ENCODE assay signal across 16 cellular contexts in genomic region chr5:8060235-8061139, GRCh38.
DNase-seq lines count a peak whose midpoint lies in the region; ATAC-seq and TF ChIP-seq lines count a peak whose summit lies in the region.
"Had no signal": no experiment of that assay in that cellular context is flagged by ENCODE, and none has a peak within 500 bp of the region (broad histone marks: within the 10 kb centered on the region; RNA-seq: fewer than 3 reads in every experiment).

No MANE protein-coding gene starts in this region.

- ATAC-seq in stimulated activated naive B cell treated with anti-CD40 and anti-IgM and Interleukin-4, amounts not matched to agents 10 μg/mL and 1 μg/mL and 100 μg/mL, for 72 hours (replicated peaks), result peak; percentile 64 to 81
- ATAC-seq in GM18502 (IDR thresholded peaks at IDR 0.05; ENCODE audit: poor library complexity, unreplicated experiment), result no peak
- no peak for ATAC-seq in GM21360 (IDR thresholded peaks at IDR 0.05; ENCODE audit: unreplicated experiment)
- ATAC-seq: activated naive CD4-positive, alpha-beta T cell treated with anti-CD3 and anti-CD28 coated beads, Interleukin-2, amount 50 U/mL, for 72 hours; esophagus mucosa had no signal

- peak overlapping the region; percentile 68 for H3K4me3 Mint-ChIP-seq in glutamatergic neuron (ENCODE audit: unreplicated experiment)
- no peak overlapping the region for H3K4me3 Mint-ChIP-seq in stimulated activated naive B cell treated with anti-CD40 and anti-IgM and Interleukin-4, amounts not matched to agents 10 μg/mL and 1 μg/mL and 100 μg/mL, for 72 hours

- no peak for TF ChIP-seq CTCF in glutamatergic neuron (IDR thresholded peaks at IDR 0.05; ENCODE audit: partially characterized antibody, unreplicated experiment)

- peaks cover 23% of the 10 kb centered on the region for H3K9me3 Mint-ChIP-seq in glutamatergic neuron (ENCODE audit: unreplicated experiment)
- H3K9me3 Mint-ChIP-seq in stimulated activated naive B cell treated with anti-CD40 and anti-IgM and Interleukin-4, amounts not matched to agents 10 μg/mL and 1 μg/mL and 100 μg/mL, for 72 hours, result peaks cover 0 to 1% of the 10 kb centered on the region in 2 donors

- peaks cover 59% of the 10 kb centered on the region for H3K4me1 Mint-ChIP-seq in glutamatergic neuron (ENCODE audit: low read depth, unreplicated experiment)
- peaks cover 0 to 4% of the 10 kb centered on the region in 2 donors for H3K4me1 Mint-ChIP-seq in stimulated activated naive B cell treated with anti-CD40 and anti-IgM and Interleukin-4, amounts not matched to agents 10 μg/mL and 1 μg/mL and 100 μg/mL, for 72 hours

- peak; percentile 24 for DNase-seq in NOMO-1 treated with DMSO at 0.1 percent for 48 hours (lab: John Stamatoyannopoulos, UW; ENCODE audit: unreplicated experiment)
- no peak for DNase-seq in NOMO-1 treated with dmso at 0.1 percent for 144 hours (lab: John Stamatoyannopoulos, UW; ENCODE audit: unreplicated experiment)
- DNase-seq in NCI-H748 (lab: John Stamatoyannopoulos, UW; ENCODE audit: unreplicated experiment), result peak; percentile 84
- DNase-seq in glutamatergic neuron, result peak; percentile 44
- no peak for DNase-seq in stimulated activated naive B cell treated with anti-CD40 and anti-IgM and Interleukin-4, amounts not matched to agents 10 μg/mL and 1 μg/mL and 100 μg/mL, for 72 hours
- no peak for DNase-seq in NCI-H524 (lab: John Stamatoyannopoulos, UW)
- DNase-seq: activated CD4-positive, alpha-beta T cell treated with anti-CD3 and anti-CD28 coated beads, Interleukin-2, amount 50 U/mL, for 1 hour; dermis blood vessel endothelial cell; NCI-H1105; NCI-H345; sigmoid colon; stimulated activated CD4-positive, alpha-beta T cell treated with anti-CD3 and anti-CD28 coated beads, Interleukin-2, amount 100 ng/mL, for 24 hours had no signal

- H3K27ac Mint-ChIP-seq in glutamatergic neuron (ENCODE audit: unreplicated experiment), result peak overlapping the region; percentile 100
- no peak overlapping the region for H3K27ac Mint-ChIP-seq in stimulated activated naive B cell treated with anti-CD40 and anti-IgM and Interleukin-4, amounts not matched to agents 10 μg/mL and 1 μg/mL and 100 μg/mL, for 72 hours
- H3K27ac Mint-ChIP-seq: activated naive CD4-positive, alpha-beta T cell treated with anti-CD3 and anti-CD28 coated beads, Interleukin-2, amount 50 U/mL, for 72 hours had no signal

- no peaks in the 10 kb centered on the region for H3K36me3 Mint-ChIP-seq in glutamatergic neuron (ENCODE audit: unreplicated experiment)
- H3K36me3 Mint-ChIP-seq in stimulated activated naive B cell treated with anti-CD40 and anti-IgM and Interleukin-4, amounts not matched to agents 10 μg/mL and 1 μg/mL and 100 μg/mL, for 72 hours, result no peaks in the 10 kb centered on the region
- H3K36me3 Mint-ChIP-seq: activated naive CD4-positive, alpha-beta T cell treated with anti-CD3 and anti-CD28 coated beads, Interleukin-2, amount 50 U/mL, for 72 hours had no signal

- H3K27me3 Mint-ChIP-seq in glutamatergic neuron (ENCODE audit: unreplicated experiment), result peaks cover 14% of the 10 kb centered on the region
- H3K27me3 Mint-ChIP-seq in stimulated activated naive B cell treated with anti-CD40 and anti-IgM and Interleukin-4, amounts not matched to agents 10 μg/mL and 1 μg/mL and 100 μg/mL, for 72 hours, result peaks cover 6 to 7% of the 10 kb centered on the region in 2 donors

Comparison
In these comparisons a context has a peak if more than half of its experiments do, and no peak if none do; other contexts are left out.
1. DNase-seq: peak in NOMO-1 treated with DMSO at 0.1 percent for 48 hours (single experiment), NCI-H748 (single experiment) and glutamatergic neuron (single experiment); none in NOMO-1 treated with dmso at 0.1 percent for 144 hours (single experiment), stimulated activated naive B cell treated with anti-CD40 and anti-IgM and Interleukin-4, amounts not matched to agents 10 μg/mL and 1 μg/mL and 100 μg/mL, for 72 hours (single experiment) and NCI-H524 (0 of 2).
2. ATAC-seq: peak in stimulated activated naive B cell treated with anti-CD40 and anti-IgM and Interleukin-4, amounts not matched to agents 10 μg/mL and 1 μg/mL and 100 μg/mL, for 72 hours (2 of 2); none in GM18502 (single experiment) and GM21360 (single experiment).